9 cellular contexts compared by ENCODE assay signal in genomic region chr6:163406320-163406719, GRCh38. TPM values are rescaled to one million over a fixed set of nuclear protein-coding genes. Genes with fewer than 3 reads are reported as not detected.
A peak's percentile ranks its signal among the peaks of the same experiment; 100 is the strongest.
DNase-seq lines count a peak whose midpoint lies in the region; ATAC-seq and TF ChIP-seq lines count a peak whose summit lies in the region.
"Had no signal": no experiment of that assay in that cellular context is flagged by ENCODE, and none has a peak within 500 bp of the region (broad histone marks: within the 10 kb centered on the region; RNA-seq: fewer than 3 reads in every experiment).

No MANE protein-coding gene starts in this region.

- WGBS in esophagus muscularis mucosa = 32% methylated on average over 1 of the region's 1 CpG

- TF ChIP-seq CTCF in esophagus muscularis mucosa (IDR thresholded peaks at IDR 0.05) = no peak

- H3K9me3 Mint-ChIP-seq in stimulated activated effector memory CD8-positive, alpha-beta T cell treated with anti-CD3 and anti-CD28 coated beads, Interleukin-12 subunit alpha, Interleukin-12 subunit beta, amount 100 ng/mL, for 72 hours = no peaks in the 10 kb centered on the region

- peak overlapping the region; percentile 38 to 52 (median 48) for H3K4me3 ChIP-seq in esophagus muscularis mucosa

- H3K36me3 ChIP-seq in esophagus muscularis mucosa = no peaks in the 10 kb centered on the region

- no peak for TF ChIP-seq POLR2A in esophagus muscularis mucosa (IDR thresholded peaks at IDR 0.05; ENCODE audit: low read depth)

- H3K27ac Mint-ChIP-seq in stimulated activated effector memory CD8-positive, alpha-beta T cell treated with anti-CD3 and anti-CD28 coated beads, Interleukin-12 subunit alpha, Interleukin-12 subunit beta, amount 100 ng/mL, for 72 hours = peak overlapping the region; percentile 83

- no peaks in the 10 kb centered on the region for H3K36me3 Mint-ChIP-seq in stimulated activated effector memory CD8-positive, alpha-beta T cell treated with anti-CD3 and anti-CD28 coated beads, Interleukin-12 subunit alpha, Interleukin-12 subunit beta, amount 100 ng/mL, for 72 hours

- no peaks in the 10 kb centered on the region for H3K27me3 ChIP-seq in esophagus muscularis mucosa

- H3K4me1 Mint-ChIP-seq in stimulated activated effector memory CD8-positive, alpha-beta T cell treated with anti-CD3 and anti-CD28 coated beads, Interleukin-12 subunit alpha, Interleukin-12 subunit beta, amount 100 ng/mL, for 72 hours = peaks cover 10% of the 10 kb centered on the region

- peak overlapping the region; percentile 82 to 85 (median 82) for H3K27ac ChIP-seq in esophagus muscularis mucosa (replicated peaks in 1 of 4)
- H3K27ac ChIP-seq: KMS-11 had no signal

- peaks cover 28 to 33% (median 28%) of the 10 kb centered on the region in 4 donors for H3K4me1 ChIP-seq in esophagus muscularis mucosa

- peak overlapping the region; percentile 62 for H3K4me3 Mint-ChIP-seq in stimulated activated effector memory CD8-positive, alpha-beta T cell treated with anti-CD3 and anti-CD28 coated beads, Interleukin-12 subunit alpha, Interleukin-12 subunit beta, amount 100 ng/mL, for 72 hours

- ATAC-seq in GM19452 (IDR thresholded peaks at IDR 0.05; ENCODE audit: unreplicated experiment) (peak; percentile 17), HG03521 (IDR thresholded peaks at IDR 0.05; ENCODE audit: unreplicated experiment) (peak; percentile 5), SK-N-SH treated with all-trans-retinoic acid at 6 μM for 48 hours (no peak), left lobe of liver (no peak)
- ATAC-seq in stimulated activated effector memory CD8-positive, alpha-beta T cell treated with anti-CD3 and anti-CD28 coated beads, Interleukin-12 subunit alpha, Interleukin-12 subunit beta, amount 100 ng/mL, for 72 hours = no peak

- no peak for TF ChIP-seq EP300 in esophagus muscularis mucosa (IDR thresholded peaks at IDR 0.05)

- no peaks in the 10 kb centered on the region for H3K9me3 ChIP-seq in esophagus muscularis mucosa

- intact Hi-C loops in esophagus muscularis mucosa (cut with DNase I) = loop anchor here (10.0 kb wide), 1 partner anchor 52 kb away; no protein-coding TSS in a partner anchor

- no peak for DNase-seq in esophagus muscularis mucosa (ENCODE audit: extremely low spot score)
- DNase-seq in stimulated activated effector memory CD8-positive, alpha-beta T cell treated with anti-CD3 and anti-CD28 coated beads, Interleukin-12 subunit alpha, Interleukin-12 subunit beta, amount 100 ng/mL, for 72 hours (ENCODE audit: low spot score in 2 of 2) = no peak
- no peak for DNase-seq in NCI-H1694 treated with DMSO at 0.1 percent for 48 hours (lab: John Stamatoyannopoulos, UW)
- DNase-seq in left lobe of liver (ENCODE audit: low spot score) = no peak
- no peak for DNase-seq in NCI-H345 treated with DMSO at 0.1 percent for 48 hours (lab: John Stamatoyannopoulos, UW; ENCODE audit: unreplicated experiment)

TF ChIP-seq in SK-N-SH treated with all-trans-retinoic acid at 6 μM for 48 hours, 23 proteins besides CTCF, POLR2A, EP300 and RAD21:
- TF ChIP-seq ESRRG (CRISPR knock-in tag; IDR thresholded peaks at IDR 0.05) (no peak), ZNF70 (CRISPR knock-in tag; IDR thresholded peaks at IDR 0.05) (no peak)
TF ChIP-seq in SK-N-SH treated with all-trans-retinoic acid at 6 μM for 48 hours: peak in this region for 0.

RNA-seq across cellular contexts. Expression of gene QKI, which starts 8.2 kb away (rescaled TPM):
- total RNA-seq in esophagus muscularis mucosa (100 to 1,000 TPM; 176 to 290 (median 237) TPM), left lobe of liver (45.2 TPM)

Comparison
In these comparisons a context has a peak if more than half of its experiments do, and no peak if none do; other contexts are left out.
1. ATAC-seq: peak in GM19452 (single experiment) and HG03521 (single experiment); none in stimulated activated effector memory CD8-positive, alpha-beta T cell treated with anti-CD3 and anti-CD28 coated beads, Interleukin-12 subunit alpha, Interleukin-12 subunit beta, amount 100 ng/mL, for 72 hours (single experiment), SK-N-SH treated with all-trans-retinoic acid at 6 μM for 48 hours (single experiment) and left lobe of liver (single experiment).